26 cellular contexts compared by ENCODE assay signal in the genomic region with DNA sequence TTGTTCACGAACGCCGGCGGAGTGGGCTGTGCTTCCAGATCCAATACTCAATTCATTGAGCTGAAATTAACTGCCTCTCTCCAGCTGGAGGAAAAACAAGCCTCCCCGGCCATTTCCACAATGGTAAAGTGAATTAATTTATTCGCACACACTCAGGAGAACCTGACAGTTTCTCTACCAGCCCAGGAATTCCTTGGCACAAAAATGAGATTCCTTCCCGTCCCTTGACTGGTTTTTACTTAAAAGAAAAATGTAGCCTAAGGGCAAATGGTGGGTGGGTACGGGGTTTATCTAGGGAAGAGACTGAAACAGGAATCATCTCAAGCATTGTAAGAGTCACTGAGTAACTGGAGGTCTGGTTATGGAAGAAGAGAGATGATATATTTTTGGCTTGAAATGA.
"Had no signal": no experiment of that assay in that cellular context is flagged by ENCODE, and none has a peak within 500 bp of the region (broad histone marks: within the 10 kb centered on the region; RNA-seq: fewer than 3 reads in every experiment).

No MANE protein-coding gene starts in this region.

- H3K4me1 Mint-ChIP-seq: naive B cell; neural crest cell; stimulated activated naive CD8-positive, alpha-beta T cell treated with anti-CD3 and anti-CD28 coated beads, Interleukin-15, amount 100 ng/mL, for 72 hours had no signal

- H3K4me1 ChIP-seq: esophagus squamous epithelium, lower lobe of right lung, pancreas, right atrium auricular region, suprapubic skin, transverse colon, upper lobe of right lung, vagina had no signal

- H3K9me3 ChIP-seq: esophagus squamous epithelium, lower lobe of right lung, mucosa of descending colon, neutrophil, pancreas, right atrium auricular region, suprapubic skin, transverse colon, upper lobe of right lung, vagina had no signal

- H3K4me3 ChIP-seq: coronary artery, esophagus squamous epithelium, lower lobe of right lung, mucosa of descending colon, pancreas, right atrium auricular region, smooth muscle cell, suprapubic skin, transverse colon, upper lobe of right lung, vagina had no signal

- H3K36me3 Mint-ChIP-seq: naive B cell; natural killer cell treated with Interleukin-12 subunit alpha and Interleukin-12 subunit beta and Interleukin-15 and Interleukin-18, amount 100 ng/mL, for 72 hours had no signal

- H3K4me3 Mint-ChIP-seq: naive B cell; natural killer cell treated with Interleukin-12 subunit alpha and Interleukin-12 subunit beta and Interleukin-15 and Interleukin-18, amount 100 ng/mL, for 72 hours; neural crest cell; stimulated activated naive CD8-positive, alpha-beta T cell treated with anti-CD3 and anti-CD28 coated beads, Interleukin-15, amount 100 ng/mL, for 72 hours had no signal

- DNase-seq: dermis blood vessel endothelial cell; effector memory CD4-positive, alpha-beta T cell; erythroblast; esophagus squamous epithelium; head of caudate nucleus; left ventricle myocardium superior; lower lobe of right lung; mucosa of descending colon; naive B cell; pancreas; stimulated activated CD4-positive, alpha-beta T cell treated with anti-CD3 and anti-CD28 coated beads, Interleukin-12 subunit alpha, Interleukin-12 subunit beta, amount 100 ng/mL, for 4 hours; stimulated activated CD4-positive, alpha-beta T cell treated with anti-CD3 and anti-CD28 coated beads, Interleukin-1b, Interleukin-23, amount 100 ng/mL, for 48 hours; stimulated activated CD4-positive, alpha-beta T cell treated with anti-CD3 and anti-CD28 coated beads, Interleukin-4, amount 100 ng/mL, for 1 hour; stimulated activated CD8-positive, alpha-beta memory T cell treated with anti-CD3 and anti-CD28 coated beads, Interleukin-4, amount 100 ng/mL, for 48 hours; stimulated activated naive CD4-positive, alpha-beta T cell; stimulated activated naive CD8-positive, alpha-beta T cell treated with anti-CD3 and anti-CD28 coated beads, Interleukin-15, amount 100 ng/mL, for 72 hours; transverse colon; upper lobe of right lung had no signal

- H3K27ac Mint-ChIP-seq: naive B cell; natural killer cell treated with Interleukin-12 subunit alpha and Interleukin-12 subunit beta and Interleukin-15 and Interleukin-18, amount 100 ng/mL, for 72 hours; stimulated activated naive CD8-positive, alpha-beta T cell treated with anti-CD3 and anti-CD28 coated beads, Interleukin-15, amount 100 ng/mL, for 72 hours had no signal

- H3K27me3 Mint-ChIP-seq: natural killer cell treated with Interleukin-12 subunit alpha and Interleukin-12 subunit beta and Interleukin-15 and Interleukin-18, amount 100 ng/mL, for 72 hours; stimulated activated naive CD8-positive, alpha-beta T cell treated with anti-CD3 and anti-CD28 coated beads, Interleukin-15, amount 100 ng/mL, for 72 hours had no signal

- H3K27ac ChIP-seq: coronary artery, esophagus squamous epithelium, lower lobe of right lung, neutrophil, pancreas, right atrium auricular region, suprapubic skin, transverse colon, upper lobe of right lung, vagina had no signal

- H3K36me3 ChIP-seq: esophagus squamous epithelium, lower lobe of right lung, neutrophil, pancreas, right atrium auricular region, suprapubic skin, transverse colon, upper lobe of right lung, vagina had no signal

- H3K9me3 Mint-ChIP-seq: neural crest cell; stimulated activated naive CD8-positive, alpha-beta T cell treated with anti-CD3 and anti-CD28 coated beads, Interleukin-15, amount 100 ng/mL, for 72 hours had no signal

- H3K27me3 ChIP-seq: esophagus squamous epithelium, neutrophil, pancreas, right atrium auricular region, suprapubic skin, transverse colon, upper lobe of right lung, vagina had no signal
